In the genomic region with DNA sequence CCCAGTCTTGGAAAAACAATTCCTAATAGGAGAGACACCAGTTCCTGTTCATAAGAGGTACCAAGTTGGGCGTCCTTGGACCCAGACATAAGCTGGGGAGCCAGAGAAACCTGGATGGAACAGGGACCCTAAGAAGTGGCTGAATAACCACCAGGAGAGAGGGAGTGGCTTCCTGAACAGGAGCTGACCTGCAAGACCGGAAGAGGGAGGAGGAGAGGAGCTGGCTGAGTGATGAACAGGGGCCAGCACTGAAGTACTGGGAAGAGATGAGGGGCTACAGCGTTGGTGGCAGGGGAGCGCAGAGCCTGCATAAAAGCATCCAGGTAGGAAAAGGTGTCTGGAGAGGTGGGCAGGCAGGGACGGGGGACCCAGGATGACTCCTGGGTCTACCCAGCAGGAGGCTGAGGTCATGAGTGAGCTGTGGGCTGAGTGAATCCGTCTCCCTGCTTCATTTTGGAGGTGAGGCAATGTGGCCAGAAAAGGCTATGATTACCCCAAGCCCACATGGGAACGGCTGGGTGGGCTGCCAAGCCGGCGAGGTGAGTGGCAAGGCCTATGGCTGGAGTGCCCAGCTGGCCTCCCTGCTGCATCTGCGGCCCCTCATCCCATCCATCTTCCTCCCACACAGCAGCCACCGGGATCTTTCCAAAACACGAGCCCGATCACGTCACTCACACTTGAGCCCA, we compare ENCODE assay signal across 1 cellular context.
TF ChIP-seq lines count a peak whose summit lies in the region.

No MANE protein-coding gene starts in this region.

TF ChIP-seq in H1, 55 proteins besides CTCF, POLR2A, EP300 and RAD21:
- TF ChIP-seq KDM4A (IDR thresholded peaks at IDR 0.05; ENCODE audit: low read depth, low read length, severe bottlenecking), result peak; percentile 13
- no peak for TF ChIP-seq BACH1 (IDR thresholded peaks at IDR 0.05; ENCODE audit: low read length)
